ENCODE assay signal across 27 cellular contexts in genomic region chrX:39823848-39824247, GRCh38.
DNase-seq lines count a peak whose midpoint lies in the region; ATAC-seq and TF ChIP-seq lines count a peak whose summit lies in the region.
"Had no signal": no experiment of that assay in that cellular context is flagged by ENCODE, and none has a peak within 500 bp of the region (broad histone marks: within the 10 kb centered on the region; RNA-seq: fewer than 3 reads in every experiment).

No MANE protein-coding gene starts in this region.

- H3K4me1 Mint-ChIP-seq in activated T-helper 2 cell treated with anti-CD3 and anti-CD28 coated beads, Interferon-gamma antibody, Interleukin-2, Interleukin-4, amounts not matched to agents 10 μg/mL and 5 μg/mL and 100 μg/mL, durations not matched to agents 14 hours and 24 hours and 36 hours (ENCODE audit: low read depth): peaks cover 4% of the 10 kb centered on the region
- peaks cover 9% of the 10 kb centered on the region for H3K4me1 Mint-ChIP-seq in stimulated activated effector memory CD8-positive, alpha-beta T cell treated with anti-CD3 and anti-CD28 coated beads, Interleukin-12 subunit alpha, Interleukin-12 subunit beta, amount 100 ng/mL, for 72 hours
- peaks cover 15% of the 10 kb centered on the region for H3K4me1 Mint-ChIP-seq in glutamatergic neuron (ENCODE audit: low read depth, unreplicated experiment)

- H3K27me3 Mint-ChIP-seq in activated T-helper 2 cell treated with anti-CD3 and anti-CD28 coated beads, Interferon-gamma antibody, Interleukin-2, Interleukin-4, amounts not matched to agents 10 μg/mL and 5 μg/mL and 100 μg/mL, durations not matched to agents 14 hours and 24 hours and 36 hours (ENCODE audit: low read depth): peaks cover 2% of the 10 kb centered on the region
- H3K27me3 Mint-ChIP-seq in glutamatergic neuron (ENCODE audit: unreplicated experiment): no peaks in the 10 kb centered on the region

- peaks cover 4% of the 10 kb centered on the region for H3K9me3 Mint-ChIP-seq in activated T-helper 2 cell treated with anti-CD3 and anti-CD28 coated beads, Interferon-gamma antibody, Interleukin-2, Interleukin-4, amounts not matched to agents 10 μg/mL and 5 μg/mL and 100 μg/mL, durations not matched to agents 14 hours and 24 hours and 36 hours
- H3K9me3 Mint-ChIP-seq in stimulated activated effector memory CD8-positive, alpha-beta T cell treated with anti-CD3 and anti-CD28 coated beads, Interleukin-12 subunit alpha, Interleukin-12 subunit beta, amount 100 ng/mL, for 72 hours: no peaks in the 10 kb centered on the region
- peaks cover 5% of the 10 kb centered on the region for H3K9me3 Mint-ChIP-seq in glutamatergic neuron (ENCODE audit: unreplicated experiment)
- H3K9me3 Mint-ChIP-seq: activated B cell treated with CpG ODN at 0.5 μM for 24 hours; stimulated activated naive CD8-positive, alpha-beta T cell treated with anti-CD3 and anti-CD28 coated beads, Interleukin-15, amount 100 ng/mL, for 72 hours had no signal

- no peak overlapping the region for H3K27ac ChIP-seq in HEK293 (ENCODE audit: extremely low read depth, low read depth, low read length)
- H3K27ac ChIP-seq: prostate gland, right lobe of liver, SJSA1, spleen, thoracic aorta, uterus had no signal

- no peak overlapping the region for H3K4me3 ChIP-seq in HEK293 (ENCODE audit: low read depth, low read length)
- H3K4me3 ChIP-seq: K562, prostate gland, right lobe of liver, SJSA1, spleen, thoracic aorta, uterus had no signal

- POLR2A ChIA-PET in HEK293 (lab: Yijun Ruan, JAX): no interaction called here

- CTCF ChIA-PET in HEK293 (lab: Yijun Ruan, JAX): interaction anchor here (0.6 kb wide), 1 partner anchor 568 kb away, joined by 3 read pairs; no protein-coding TSS in a partner anchor

- DNase-seq in SKM-1 treated with dmso at 0.1 percent for 144 hours (lab: John Stamatoyannopoulos, UW; ENCODE audit: unreplicated experiment): peak; percentile 7
- DNase-seq in SKM-1 (lab: John Stamatoyannopoulos, UW; ENCODE audit: unreplicated experiment): no peak
- DNase-seq in activated T-helper 2 cell treated with anti-CD3 and anti-CD28 coated beads, Interferon-gamma antibody, Interleukin-2, Interleukin-4, amounts not matched to agents 10 μg/mL and 5 μg/mL and 100 μg/mL, durations not matched to agents 14 hours and 24 hours and 36 hours (ENCODE audit: low spot score): no peak
- DNase-seq in stimulated activated effector memory CD8-positive, alpha-beta T cell treated with anti-CD3 and anti-CD28 coated beads, Interleukin-12 subunit alpha, Interleukin-12 subunit beta, amount 100 ng/mL, for 72 hours (ENCODE audit: low spot score in 2 of 2): no peak
- no peak for DNase-seq in stimulated activated CD8-positive, alpha-beta memory T cell treated with anti-CD3 and anti-CD28 coated beads, Interleukin-4, amount 100 ng/mL, for 48 hours
- DNase-seq in glutamatergic neuron: no peak
- DNase-seq: activated B cell treated with CpG ODN at 0.5 μM for 24 hours; activated CD4-positive, alpha-beta T cell treated with anti-CD3 and anti-CD28 coated beads, Interleukin-2, amount 50 U/mL, for 1 hour; activated T-cell treated with anti-CD3 and anti-CD28 coated beads, Interleukin-2, amount 50 U/mL, for 48 hours; cortex of kidney; effector memory CD4-positive, alpha-beta T cell; left ventricle myocardium superior; mesendoderm; NCI-H2081; NCI-H748 treated with DMSO at 0.1 percent for 48 hours; spleen; stimulated activated CD4-positive, alpha-beta T cell treated with anti-CD3 and anti-CD28 coated beads, Interleukin-2, amount 100 ng/mL, for 24 hours; stimulated activated naive CD8-positive, alpha-beta T cell treated with anti-CD3 and anti-CD28 coated beads, Interleukin-15, amount 100 ng/mL, for 72 hours; T-cell; uterus had no signal

- peaks cover 4% of the 10 kb centered on the region for H3K36me3 Mint-ChIP-seq in activated T-helper 2 cell treated with anti-CD3 and anti-CD28 coated beads, Interferon-gamma antibody, Interleukin-2, Interleukin-4, amounts not matched to agents 10 μg/mL and 5 μg/mL and 100 μg/mL, durations not matched to agents 14 hours and 24 hours and 36 hours (ENCODE audit: low read depth)
- H3K36me3 Mint-ChIP-seq in stimulated activated effector memory CD8-positive, alpha-beta T cell treated with anti-CD3 and anti-CD28 coated beads, Interleukin-12 subunit alpha, Interleukin-12 subunit beta, amount 100 ng/mL, for 72 hours: no peaks in the 10 kb centered on the region
- no peaks in the 10 kb centered on the region for H3K36me3 Mint-ChIP-seq in glutamatergic neuron (ENCODE audit: unreplicated experiment)
- H3K36me3 Mint-ChIP-seq: T-cell had no signal

- H3K4me3 Mint-ChIP-seq in activated T-helper 2 cell treated with anti-CD3 and anti-CD28 coated beads, Interferon-gamma antibody, Interleukin-2, Interleukin-4, amounts not matched to agents 10 μg/mL and 5 μg/mL and 100 μg/mL, durations not matched to agents 14 hours and 24 hours and 36 hours (ENCODE audit: low read depth): no peak overlapping the region
- H3K4me3 Mint-ChIP-seq in stimulated activated effector memory CD8-positive, alpha-beta T cell treated with anti-CD3 and anti-CD28 coated beads, Interleukin-12 subunit alpha, Interleukin-12 subunit beta, amount 100 ng/mL, for 72 hours: no peak overlapping the region
- H3K4me3 Mint-ChIP-seq in glutamatergic neuron (ENCODE audit: unreplicated experiment): no peak overlapping the region
- H3K4me3 Mint-ChIP-seq: activated B cell treated with CpG ODN at 0.5 μM for 24 hours; stimulated activated naive CD8-positive, alpha-beta T cell treated with anti-CD3 and anti-CD28 coated beads, Interleukin-15, amount 100 ng/mL, for 72 hours had no signal

- no peaks in the 10 kb centered on the region for H3K4me1 ChIP-seq in HEK293 (ENCODE audit: control insufficient read depth, insufficient read depth, low read length)
- H3K4me1 ChIP-seq: prostate gland, SJSA1, uterus had no signal

- TF ChIP-seq CTCF in HEK293 (tag by site-specific recombination; IDR thresholded peaks at IDR 0.05) (no peak), glutamatergic neuron (IDR thresholded peaks at IDR 0.05; ENCODE audit: partially characterized antibody, unreplicated experiment) (no peak)

- no peak for ATAC-seq in stimulated activated effector memory CD8-positive, alpha-beta T cell treated with anti-CD3 and anti-CD28 coated beads, Interleukin-12 subunit alpha, Interleukin-12 subunit beta, amount 100 ng/mL, for 72 hours
- no peak for ATAC-seq in GM18873 (IDR thresholded peaks at IDR 0.05; ENCODE audit: low FRiP score, unreplicated experiment)
- ATAC-seq: K562; left ventricle myocardium superior; stimulated activated naive CD8-positive, alpha-beta T cell treated with anti-CD3 and anti-CD28 coated beads, Interleukin-15, amount 100 ng/mL, for 72 hours; T-cell had no signal

- intact Hi-C loops in activated T-helper 2 cell treated with anti-CD3 and anti-CD28 coated beads, Interferon-gamma antibody, Interleukin-2, Interleukin-4, amounts not matched to agents 10 μg/mL and 5 μg/mL and 100 μg/mL, durations not matched to agents 14 hours and 24 hours and 36 hours (cut with micrococcal nuclease): no loop called here

- H3K27ac Mint-ChIP-seq in activated T-helper 2 cell treated with anti-CD3 and anti-CD28 coated beads, Interferon-gamma antibody, Interleukin-2, Interleukin-4, amounts not matched to agents 10 μg/mL and 5 μg/mL and 100 μg/mL, durations not matched to agents 14 hours and 24 hours and 36 hours: peak overlapping the region; percentile 9
- H3K27ac Mint-ChIP-seq in stimulated activated effector memory CD8-positive, alpha-beta T cell treated with anti-CD3 and anti-CD28 coated beads, Interleukin-12 subunit alpha, Interleukin-12 subunit beta, amount 100 ng/mL, for 72 hours: peak overlapping the region; percentile 33
- no peak overlapping the region for H3K27ac Mint-ChIP-seq in glutamatergic neuron (ENCODE audit: unreplicated experiment)
- H3K27ac Mint-ChIP-seq: activated B cell treated with CpG ODN at 0.5 μM for 24 hours, T-cell had no signal

- no peaks in the 10 kb centered on the region; the same call in 1 of the 2 replicates for H3K9me3 ChIP-seq in HEK293 (ENCODE audit: control insufficient read depth, insufficient read depth, low read depth, low read length)
- H3K9me3 ChIP-seq: prostate gland, right lobe of liver, SJSA1, thoracic aorta, uterus had no signal

- H3K36me3 ChIP-seq in HEK293 (ENCODE audit: control insufficient read depth in 2 of 2, insufficient read depth in 1 of 2, low read length in 2 of 2): no peaks in the 10 kb centered on the region
- H3K36me3 ChIP-seq: prostate gland, right lobe of liver, SJSA1, spleen, thoracic aorta, uterus had no signal

TF ChIP-seq in HEK293, 187 proteins besides CTCF, POLR2A, EP300 and RAD21:
- TF ChIP-seq OSR2 (tag by site-specific recombination; IDR thresholded peaks at IDR 0.05) (peak; percentile 35; the same call in 1 of the 2 replicates), SETDB1 (IDR thresholded peaks at IDR 0.05; ENCODE audit: insufficient read length, low read length) (no peak), PRDM10 (tag by site-specific recombination; IDR thresholded peaks at IDR 0.05) (peak; percentile 83), ZIC2 (tag by site-specific recombination; IDR thresholded peaks at IDR 0.05) (peak; percentile 65), GLIS1 (tag by site-specific recombination; IDR thresholded peaks at IDR 0.05) (0 out of 2 replicates have a peak, but pooled peaks have one; percentile 10)
